Comparison of ENCODE assay signal across 8 cellular contexts in the genomic region with DNA sequence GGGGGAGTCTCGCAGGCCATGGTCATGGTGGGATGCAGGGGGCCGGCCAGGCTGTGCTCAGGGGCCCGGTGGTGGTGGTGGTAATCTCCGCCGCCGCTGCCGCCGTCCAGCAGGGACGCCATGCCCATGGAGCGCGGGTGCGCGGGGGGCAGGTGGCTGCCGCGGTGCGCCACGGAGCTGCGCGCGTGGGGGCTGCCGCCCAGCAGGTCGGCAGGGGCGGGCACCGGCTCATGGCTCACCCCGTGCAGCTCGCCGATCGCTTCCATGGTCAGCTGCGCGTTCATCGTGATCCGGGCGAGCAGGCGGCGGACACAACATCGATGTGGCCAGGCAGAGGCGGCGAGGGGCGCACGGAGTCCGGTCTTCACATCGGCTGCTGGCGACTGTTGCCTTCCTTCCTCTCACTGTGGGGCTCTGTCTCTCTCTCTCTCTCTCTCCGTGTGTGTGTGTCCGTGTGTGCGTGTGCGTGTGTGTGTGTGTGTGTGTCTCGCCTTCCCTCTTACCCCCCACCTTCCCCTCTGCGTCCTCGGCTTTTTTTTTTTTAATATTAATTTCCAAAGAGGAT. TPM values are rescaled to one million over a fixed set of nuclear protein-coding genes. Genes with fewer than 3 reads are reported as not detected.
DNase-seq lines count a peak whose midpoint lies in the region; ATAC-seq, FAIRE-seq and TF ChIP-seq lines count a peak whose summit lies in the region.

No MANE protein-coding gene starts in this region.

- peak overlapping the region; percentile 88 for H2AFZ ChIP-seq in IMR-90 (replicated peaks; ENCODE audit: low read length, poor library complexity)

- H4K20me1 ChIP-seq in IMR-90 (ENCODE audit: insufficient read depth, low read length): no peaks in the 10 kb centered on the region; the same call in 1 of the 2 replicates

- H3K27ac Mint-ChIP-seq in activated naive CD8-positive, alpha-beta T cell treated with anti-CD3 and anti-CD28 coated beads for 36 hours: no peak overlapping the region

- H3K4me3 ChIP-seq in IMR-90 (ENCODE audit: insufficient read depth, low read depth, low read length): peak overlapping the region; percentile 46
- peak overlapping the region; percentile 13 to 38 for H3K4me3 ChIP-seq in kidney (ENCODE audit: low read length in 2 of 2)
- peak overlapping the region; percentile 48 to 56 for H3K4me3 ChIP-seq in tibial artery

- H2BK5ac ChIP-seq in IMR-90 (ENCODE audit: low read depth, low read length, poor library complexity, severe bottlenecking): no peak overlapping the region

- peak overlapping the region; percentile 100 for H3K4me2 ChIP-seq in IMR-90 (ENCODE audit: low read depth, low read length)

- H3K36me3 ChIP-seq in IMR-90 (ENCODE audit: control insufficient read depth, insufficient read depth, low read length) (no peaks in the 10 kb centered on the region), kidney (ENCODE audit: control insufficient read depth in 1 of 2, insufficient read depth in 2 of 2, low read length in 2 of 2) (no peaks in the 10 kb centered on the region), tibial artery (no peaks in the 10 kb centered on the region)

- TF ChIP-seq RAD21 in IMR-90 (IDR thresholded peaks at IDR 0.05; ENCODE audit: low read length): no peak

- no peaks in the 10 kb centered on the region for H3K9me3 Mint-ChIP-seq in activated naive CD8-positive, alpha-beta T cell treated with anti-CD3 and anti-CD28 coated beads for 36 hours

- WGBS in IMR-90 (ENCODE audit: extremely low coverage in 2 of 2, insufficient read length in 1 of 2), 2 experiments: 0% methylated on average over 7 of the region's 50 CpGs; no CpG with 5 or more reads in 1 of the 2 experiments

- H4K8ac ChIP-seq in IMR-90 (ENCODE audit: low read depth in 2 of 2, low read length in 2 of 2): no peak overlapping the region

- H3K18ac ChIP-seq in IMR-90 (ENCODE audit: low read depth, low read length): no peak overlapping the region

- ATAC-seq in IMR-90 (ENCODE audit: low read depth): peak; percentile 15; the same call in 1 of the 2 replicates

- CTCF ChIA-PET in IMR-90 (lab: Yijun Ruan, JAX): no interaction called here

- no peak overlapping the region for H2AK5ac ChIP-seq in IMR-90 (ENCODE audit: low read depth, low read length)

- no peak overlapping the region for H3K56ac ChIP-seq in IMR-90 (ENCODE audit: extremely low read depth, insufficient read depth, low read length)

- H4K91ac ChIP-seq in IMR-90 (ENCODE audit: insufficient read depth, low read depth, low read length): no peak overlapping the region

- H2BK20ac ChIP-seq in IMR-90 (ENCODE audit: low read depth, low read length): no peak overlapping the region

- peaks cover 12% of the 10 kb centered on the region for H3K4me1 Mint-ChIP-seq in activated naive CD8-positive, alpha-beta T cell treated with anti-CD3 and anti-CD28 coated beads for 36 hours

- H3K23ac ChIP-seq in IMR-90 (ENCODE audit: low read depth, low read length): no peak overlapping the region

- H3K27me3 Mint-ChIP-seq in activated naive CD8-positive, alpha-beta T cell treated with anti-CD3 and anti-CD28 coated beads for 36 hours: peaks cover 96% of the 10 kb centered on the region

- no peak overlapping the region for H3K14ac ChIP-seq in IMR-90 (replicated peaks; ENCODE audit: low read depth, low read length)

- no peak overlapping the region for H2BK15ac ChIP-seq in IMR-90 (ENCODE audit: low read depth, low read length)

- in situ Hi-C loops in IMR-90 (cut with MboI; ENCODE audit: low sequenced_read_pairs): no loop called here

- TF ChIP-seq CTCF in IMR-90 (conservative IDR thresholded peaks at IDR 0.05; ENCODE audit: low read depth, low read length) (no peak), kidney (IDR thresholded peaks at IDR 0.05; ENCODE audit: borderline replicate concordance, extremely low read depth, insufficient read depth) (no peak), tibial artery (IDR thresholded peaks at IDR 0.05) (no peak)

- H3K4ac ChIP-seq in IMR-90 (ENCODE audit: low read depth, low read length): no peak overlapping the region

- FAIRE-seq in kidney (lab: Jason Lieb, UNC): no peak

- no peak overlapping the region for H4K5ac ChIP-seq in IMR-90 (ENCODE audit: low read depth, low read length)

- H3K4me1 ChIP-seq in IMR-90 (ENCODE audit: control insufficient read depth, insufficient read depth, low read length) (peaks cover 5% of the 10 kb centered on the region; the same call in 1 of the 2 replicates), kidney (ENCODE audit: control insufficient read depth in 1 of 2, insufficient read depth in 1 of 2, low read depth in 1 of 2, low read length in 2 of 2) (peaks cover 4 to 22% of the 10 kb centered on the region in 2 donors), tibial artery (peaks cover 0 to 67% (median 60%) of the 10 kb centered on the region in 4 donors)

- H3K9me3 ChIP-seq in IMR-90 (ENCODE audit: control insufficient read depth, insufficient read depth, low read length) (peaks cover 11% of the 10 kb centered on the region), kidney (ENCODE audit: control insufficient read depth in 1 of 2, low read length in 2 of 2) (no peaks in the 10 kb centered on the region), tibial artery (no peaks in the 10 kb centered on the region)

- intact Hi-C loops in IMR-90 (cut with micrococcal nuclease) (no loop called here), kidney (cut with DNase I) (loop anchor here (10.0 kb wide), 1 partner anchor 405 kb away; no protein-coding TSS in a partner anchor), tibial artery (cut with DNase I; ENCODE audit: low total_unique reads) (no loop called here)

- H3K9me1 ChIP-seq in IMR-90 (ENCODE audit: insufficient read depth, low read length): no peaks in the 10 kb centered on the region

- H3K9ac ChIP-seq in IMR-90 (ENCODE audit: low read depth, low read length) (no peak overlapping the region), kidney (ENCODE audit: low read length in 2 of 2) (no peak overlapping the region)

- no peaks in the 10 kb centered on the region for H3K36me3 Mint-ChIP-seq in activated naive CD8-positive, alpha-beta T cell treated with anti-CD3 and anti-CD28 coated beads for 36 hours

- BruUV-seq in IMR-90 (replicated peaks; lab: Mats Ljungman, UMichigan): no TSS peak

- peaks cover 92% of the 10 kb centered on the region for H3K27me3 ChIP-seq in IMR-90 (ENCODE audit: control insufficient read depth, insufficient read depth, low read length)
- peaks cover 15 to 68% of the 10 kb centered on the region in 2 donors for H3K27me3 ChIP-seq in tibial artery

- POLR2A ChIA-PET in IMR-90 (lab: Charles Lee; ENCODE audit: unreplicated experiment): no interaction called here

- H2BK120ac ChIP-seq in IMR-90 (ENCODE audit: low read depth, low read length): no peak overlapping the region

- no peak for TF ChIP-seq POLR2A in IMR-90 (IDR thresholded peaks at IDR 0.05; ENCODE audit: low read depth, low read length)

- DNase-seq in NCI-H1417 (lab: John Stamatoyannopoulos, UW): peak; percentile 4 to 67 (median 56)
- DNase-seq in NCI-H1417 treated with DMSO at 0.1 percent for 48 hours (lab: John Stamatoyannopoulos, UW): no peak
- DNase-seq in IMR-90: peak; percentile 10
- DNase-seq in activated naive CD8-positive, alpha-beta T cell treated with anti-CD3 and anti-CD28 coated beads for 36 hours: no peak
- peak; percentile 72 for DNase-seq in kidney
- DNase-seq in tibial artery: no peak
- no peak for DNase-seq in NCI-H187 treated with DMSO at 0.1 percent for 48 hours (lab: John Stamatoyannopoulos, UW)
- no peak for DNase-seq in NOMO-1 treated with dmso at 0.1 percent for 144 hours (lab: John Stamatoyannopoulos, UW; ENCODE audit: unreplicated experiment)

- dilution Hi-C loops in IMR-90 (cut with HindIII; ENCODE audit: low sequenced_read_pairs, unreplicated experiment): no loop called here

- H3K27ac ChIP-seq in IMR-90 (ENCODE audit: insufficient read depth, low read length): no peak overlapping the region
- H3K27ac ChIP-seq in kidney (ENCODE audit: low read depth in 2 of 2, low read length in 2 of 2): no peak overlapping the region
- H3K27ac ChIP-seq in tibial artery: no peak overlapping the region

- H2AK9ac ChIP-seq in IMR-90 (replicated peaks; ENCODE audit: low read depth, low read length, poor library complexity): no peak overlapping the region

- H3K79me1 ChIP-seq in IMR-90 (ENCODE audit: low read depth in 1 of 2, low read length in 2 of 2): no peaks in the 10 kb centered on the region

- peak overlapping the region; percentile 61 for H3K4me3 Mint-ChIP-seq in activated naive CD8-positive, alpha-beta T cell treated with anti-CD3 and anti-CD28 coated beads for 36 hours

TF ChIP-seq in IMR-90, 13 proteins besides CTCF, POLR2A, EP300 and RAD21:
- no peak for TF ChIP-seq CHD1 (IDR thresholded peaks at IDR 0.05; ENCODE audit: low read depth, low read length)
- TF ChIP-seq MXI1 (IDR thresholded peaks at IDR 0.05; ENCODE audit: borderline replicate concordance, low read depth, low read length): no peak
- TF ChIP-seq MAFK (IDR thresholded peaks at IDR 0.05; ENCODE audit: low read depth, low read length): no peak
- TF ChIP-seq, protein P1, sequence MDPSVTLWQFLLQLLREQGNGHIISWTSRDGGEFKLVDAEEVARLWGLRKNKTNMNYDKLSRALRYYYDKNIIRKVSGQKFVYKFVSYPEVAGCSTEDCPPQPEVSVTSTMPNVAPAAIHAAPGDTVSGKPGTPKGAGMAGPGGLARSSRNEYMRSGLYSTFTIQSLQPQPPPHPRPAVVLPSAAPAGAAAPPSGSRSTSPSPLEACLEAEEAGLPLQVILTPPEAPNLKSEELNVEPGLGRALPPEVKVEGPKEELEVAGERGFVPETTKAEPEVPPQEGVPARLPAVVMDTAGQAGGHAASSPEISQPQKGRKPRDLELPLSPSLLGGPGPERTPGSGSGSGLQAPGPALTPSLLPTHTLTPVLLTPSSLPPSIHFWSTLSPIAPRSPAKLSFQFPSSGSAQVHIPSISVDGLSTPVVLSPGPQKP (IDR thresholded peaks at IDR 0.05; ENCODE audit: borderline replicate concordance, low read depth, low read length): no peak
- no peak for TF ChIP-seq FOS (IDR thresholded peaks at IDR 0.05; ENCODE audit: low read depth, low read length)
- no peak for TF ChIP-seq CEBPB (IDR thresholded peaks at IDR 0.05; ENCODE audit: low read depth, low read length)
- no peak for TF ChIP-seq BHLHE40 (IDR thresholded peaks at IDR 0.05; ENCODE audit: low read depth, low read length)
- TF ChIP-seq RFX5 (IDR thresholded peaks at IDR 0.05; ENCODE audit: low read depth, low read length): no peak
- no peak for TF ChIP-seq MAZ (IDR thresholded peaks at IDR 0.05; ENCODE audit: borderline replicate concordance, low read depth, low read length)
TF ChIP-seq in IMR-90: peak in this region for 0.

RNA-seq across cellular contexts. Expression of a gene that starts 0.5 kb away (rescaled TPM):
- not detected in 2 replicates for total RNA-seq in IMR-90 (2012; rRNA removed)
- polyA plus RNA-seq in IMR-90 (2012; rRNA removed): not detected in 2 replicates
- polyA plus RNA-seq in IMR-90 (2012; cell fraction: cytosol; rRNA removed): not detected in 2 replicates
- polyA plus RNA-seq in IMR-90 (2012; cell fraction: nucleus; rRNA removed; ENCODE audit: low replicate concordance): not detected in 2 replicates
- not detected for total RNA-seq in activated naive CD8-positive, alpha-beta T cell treated with anti-CD3 and anti-CD28 coated beads for 36 hours
- not detected for total RNA-seq in kidney
- not detected for polyA plus RNA-seq in kidney (ENCODE audit: insufficient read depth, low read depth, low replicate concordance)

Comparison
In these comparisons a context has a peak if more than half of its experiments do, and no peak if none do; other contexts are left out.
1. DNase-seq: peak in NCI-H1417 (3 of 3), IMR-90 (single experiment) and kidney (single experiment); none in NCI-H1417 treated with DMSO at 0.1 percent for 48 hours (single experiment), activated naive CD8-positive, alpha-beta T cell treated with anti-CD3 and anti-CD28 coated beads for 36 hours (single experiment), tibial artery (0 of 2), NCI-H187 treated with DMSO at 0.1 percent for 48 hours (single experiment) and NOMO-1 treated with dmso at 0.1 percent for 144 hours (single experiment).
2. Peak in every context shown above with its lines, with median percentiles within 50 percentile points of each other: H3K4me3 ChIP-seq.